Comparison of ENCODE assay signal across 8 cellular contexts in genomic region chr5:143404416-143405062, GRCh38. TPM values are rescaled to one million over a fixed set of nuclear protein-coding genes. Genes with fewer than 3 reads are reported as not detected.
A peak's percentile ranks its signal among the peaks of the same experiment; 100 is the strongest.
DNase-seq lines count a peak whose midpoint lies in the region; ATAC-seq, FAIRE-seq and TF ChIP-seq lines count a peak whose summit lies in the region.

No MANE protein-coding gene starts in this region.

- H3K27ac ChIP-seq in coronary artery (peak overlapping the region; percentile 96 to 99), HepG2 (ENCODE audit: extremely low read length, insufficient read depth, low read length) (peak overlapping the region; percentile 96)

- no peaks in the 10 kb centered on the region; a peak in 1 of 5 replicates for H3K27me3 ChIP-seq in HepG2 (ENCODE audit: control insufficient read depth in 1 of 2, insufficient read depth in 2 of 2, low read length in 2 of 2)

- BruUV-seq in HepG2 (replicated peaks; lab: Mats Ljungman, UMichigan): no TSS peak

- H3K79me2 ChIP-seq in HepG2 (ENCODE audit: insufficient read depth, low read length): peaks cover 33% of the 10 kb centered on the region

- ATAC-seq in HG02970 (IDR thresholded peaks at IDR 0.05; ENCODE audit: low FRiP score, unreplicated experiment): peak; percentile 17
- ATAC-seq in HepG2: peak; percentile 23

- H3K9ac ChIP-seq in HepG2 (ENCODE audit: insufficient read depth, low read depth, low read length): peak overlapping the region; percentile 91

- 2% methylated on average over 36 of the region's 41 CpGs for WGBS in HepG2 (ENCODE audit: low lambda C conversion rate)

- in situ Hi-C loops in HepG2 (cut with HindIII; ENCODE audit: extremely low pct_ligation_motif_present, low pct_unique_long_range_greater_than_20kb): no loop called here

- peaks cover 38% of the 10 kb centered on the region for H3K4me1 ChIP-seq in HepG2 (ENCODE audit: insufficient read depth, low read length)

- peak overlapping the region; percentile 92 for H3K4me3 ChIP-seq in coronary artery
- H3K4me3 ChIP-seq in HepG2 (replicated peaks in 1 of 3; ENCODE audit: insufficient read depth in 1 of 3, low read depth in 2 of 3, low read length in 3 of 3): peak overlapping the region; percentile 80 to 96 (median 95)

- CTCF ChIA-PET in HepG2 (lab: Yijun Ruan, JAX; ENCODE audit: low intra/inter-chr PET ratio, low total read pairs): no interaction called here

- H4K20me1 ChIP-seq in HepG2 (ENCODE audit: insufficient read depth, low read length): peaks cover 3% of the 10 kb centered on the region; the same call in 1 of the 2 replicates

- FAIRE-seq in HepG2 (lab: Jason Lieb, UNC): no peak

- intact Hi-C loops in HepG2 (cut with micrococcal nuclease; ENCODE audit: unreplicated experiment): loop anchor here (1.0 to 10.0 kb wide), 8 partner anchors 97 to 482 kb away; no protein-coding TSS in a partner anchor

- peak overlapping the region; percentile 88 for H3K4me2 ChIP-seq in HepG2 (ENCODE audit: low read depth, low read length)

- H3K9me3 ChIP-seq in HepG2 (ENCODE audit: low read length): no peaks in the 10 kb centered on the region

- TF ChIP-seq EP300 in HepG2 (IDR thresholded peaks at IDR 0.05; ENCODE audit: low read depth in 2 of 2, low read length in 2 of 2) (no peak), HepG2 (CRISPR knock-in tag; IDR thresholded peaks at IDR 0.05; ENCODE audit: borderline replicate concordance) (no peak)

- POLR2A ChIA-PET in HepG2 (lab: Yijun Ruan, JAX): interaction anchor here (0.7 to 2.7 kb wide), 15 partner anchors 8 to 276 kb away, joined by 3 to 13 read pairs (median 5); no protein-coding TSS in a partner anchor

- DNase-seq in NCI-H748 (lab: John Stamatoyannopoulos, UW; ENCODE audit: unreplicated experiment): peak; percentile 69
- DNase-seq in NCI-H748 treated with DMSO at 0.1 percent for 48 hours (lab: John Stamatoyannopoulos, UW): no peak
- peak; percentile 55 for DNase-seq in NCI-H345 treated with DMSO at 0.1 percent for 48 hours (lab: John Stamatoyannopoulos, UW; ENCODE audit: unreplicated experiment)
- peak; percentile 76 for DNase-seq in activated CD4-positive, alpha-beta T cell treated with anti-CD3 and anti-CD28 coated beads, Interleukin-2, amount 50 U/mL, for 1 hour
- DNase-seq in coronary artery (ENCODE audit: low spot score): peak; percentile 85
- peak; percentile 28 for DNase-seq in HepG2 (ENCODE audit: low spot score)
- DNase-seq in stimulated activated CD4-positive, alpha-beta T cell treated with anti-CD3 and anti-CD28 coated beads, Interleukin-2, amount 100 ng/mL, for 4 hours (ENCODE audit: low read depth): peak; percentile 70

- TF ChIP-seq CTCF in coronary artery (IDR thresholded peaks at IDR 0.05) (no peak), HepG2 (CRISPR knock-in tag; IDR thresholded peaks at IDR 0.05) (no peak)

- no peak for TF ChIP-seq POLR2A in HepG2 (IDR thresholded peaks at IDR 0.05; ENCODE audit: insufficient read depth in 1 of 2, low read depth in 2 of 2, low read length in 2 of 2)

- no peak for TF ChIP-seq RAD21 in HepG2 (CRISPR knock-in tag; IDR thresholded peaks at IDR 0.05)

- H2AFZ ChIP-seq in HepG2 (ENCODE audit: low read length): peak overlapping the region; percentile 0

- no peaks in the 10 kb centered on the region for H3K36me3 ChIP-seq in HepG2 (replicated peaks in 1 of 2; ENCODE audit: control insufficient read depth in 1 of 2, insufficient read depth in 2 of 2, low read length in 2 of 2)

TF ChIP-seq in HepG2, 621 proteins besides CTCF, POLR2A, EP300 and RAD21 (continues in another document):
- no peak for TF ChIP-seq ZBTB26 (CRISPR knock-in tag; IDR thresholded peaks at IDR 0.05; ENCODE audit: borderline replicate concordance)
- no peak for TF ChIP-seq ZBTB38 (CRISPR knock-in tag; IDR thresholded peaks at IDR 0.05)
- TF ChIP-seq DNMT1 (CRISPR knock-in tag; IDR thresholded peaks at IDR 0.05): no peak
- TF ChIP-seq, protein P1, sequence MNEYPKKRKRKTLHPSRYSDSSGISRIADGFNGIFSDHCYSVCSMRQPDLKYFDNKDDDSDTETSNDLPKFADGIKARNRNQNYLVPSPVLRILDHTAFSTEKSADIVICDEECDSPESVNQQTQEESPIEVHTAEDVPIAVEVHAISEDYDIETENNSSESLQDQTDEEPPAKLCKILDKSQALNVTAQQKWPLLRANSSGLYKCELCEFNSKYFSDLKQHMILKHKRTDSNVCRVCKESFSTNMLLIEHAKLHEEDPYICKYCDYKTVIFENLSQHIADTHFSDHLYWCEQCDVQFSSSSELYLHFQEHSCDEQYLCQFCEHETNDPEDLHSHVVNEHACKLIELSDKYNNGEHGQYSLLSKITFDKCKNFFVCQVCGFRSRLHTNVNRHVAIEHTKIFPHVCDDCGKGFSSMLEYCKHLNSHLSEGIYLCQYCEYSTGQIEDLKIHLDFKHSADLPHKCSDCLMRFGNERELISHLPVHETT (CRISPR knock-in tag; conservative IDR thresholded peaks at IDR 0.05): no peak
- no peak for TF ChIP-seq ATF7 (IDR thresholded peaks at IDR 0.05)
- no peak for TF ChIP-seq ATF7 (CRISPR knock-in tag; IDR thresholded peaks at IDR 0.05)
- TF ChIP-seq CBX1 (IDR thresholded peaks at IDR 0.05; ENCODE audit: low read depth): peak; percentile 27
- no peak for TF ChIP-seq RARA (CRISPR knock-in tag; IDR thresholded peaks at IDR 0.05)
- TF ChIP-seq SKIL (CRISPR knock-in tag; IDR thresholded peaks at IDR 0.05; ENCODE audit: borderline replicate concordance): peak; percentile 41; the same call in 1 of the 2 replicates
- TF ChIP-seq ZNF234 (CRISPR knock-in tag; conservative IDR thresholded peaks at IDR 0.05): no peak
- TF ChIP-seq HDAC6 (IDR thresholded peaks at IDR 0.05; ENCODE audit: low read depth, low read length): no peak
- TF ChIP-seq BCL3 (CRISPR knock-in tag; IDR thresholded peaks at IDR 0.05): no peak

RNA-seq across cellular contexts. Expression of gene NR3C1, which starts 1.1 kb away (rescaled TPM):
- 24.3 and 30.0 TPM in 2 replicates for total RNA-seq in HepG2 (2016; rRNA removed; fragmentation: Illumina TruSeq; extraction: Trizol)
- total RNA-seq in HepG2 (2016; cell fraction: cytosol; rRNA removed; fragmentation: Illumina TruSeq; extraction: Trizol; ENCODE audit: low read depth): 34.6 and 40.8 TPM in 2 replicates
- total RNA-seq in HepG2 (2016; cell fraction: insoluble cytoplasmic fraction; rRNA removed; fragmentation: Illumina TruSeq; extraction: Trizol): 27.6 and 29.7 TPM in 2 replicates
- total RNA-seq in HepG2 (2016; cell fraction: membrane; rRNA removed; fragmentation: Illumina TruSeq; extraction: Trizol): 42.6 and 43.8 TPM in 2 replicates
- total RNA-seq in HepG2 (2016; cell fraction: nucleus; rRNA removed; fragmentation: Illumina TruSeq; extraction: Trizol): 41.0 and 41.5 TPM in 2 replicates
- 8.9 and 10.0 TPM in 2 replicates for polyA plus RNA-seq in HepG2 (2011; rRNA removed)
- 4.5 and 7.8 TPM in 2 replicates for polyA plus RNA-seq in HepG2 (2011; cell fraction: cytosol; rRNA removed)
- 4.7 and 5.3 TPM in 2 replicates for polyA plus RNA-seq in HepG2 (2011; cell fraction: nucleus; rRNA removed)
- 17.8 and 19.1 TPM in 2 replicates for polyA plus RNA-seq in HepG2 (2012)
- polyA plus RNA-seq in HepG2 (2016; cell fraction: cytosol; fragmentation: Illumina TruSeq; extraction: Trizol; ENCODE audit: low read depth): 0.48 and 0.52 TPM in 2 replicates
- 14.7 and 15.8 TPM in 2 replicates for polyA plus RNA-seq in HepG2 (2016; cell fraction: insoluble cytoplasmic fraction; fragmentation: Illumina TruSeq; extraction: Trizol; ENCODE audit: low read depth)
- polyA plus RNA-seq in HepG2 (2016; cell fraction: membrane; fragmentation: Illumina TruSeq; extraction: Trizol; ENCODE audit: low read depth): 3.1 and 3.3 TPM in 2 replicates
- polyA plus RNA-seq in HepG2 (2016; cell fraction: nucleus; fragmentation: Illumina TruSeq; extraction: Trizol; ENCODE audit: insufficient read depth, low read depth): 11.1 and 11.7 TPM in 2 replicates
- polyA minus RNA-seq in HepG2 (2011; rRNA and poly(A)+ RNA removed; ENCODE audit: low replicate concordance): 13.6 and 58.6 TPM in 2 replicates
- polyA minus RNA-seq in HepG2 (2011; cell fraction: cytosol; rRNA and poly(A)+ RNA removed): 18.9 and 21.2 TPM in 2 replicates
- polyA minus RNA-seq in HepG2 (2011; cell fraction: nucleus; rRNA and poly(A)+ RNA removed): 45.3 and 61.3 TPM in 2 replicates
